Comparison of ENCODE assay signal across 9 cellular contexts in genomic region chr11:46555269-46556054, GRCh38. TPM values are rescaled to one million over a fixed set of nuclear protein-coding genes. Genes with fewer than 3 reads are reported as not detected.
DNase-seq lines count a peak whose midpoint lies in the region; ATAC-seq and TF ChIP-seq lines count a peak whose summit lies in the region.
"Had no signal": no experiment of that assay in that cellular context is flagged by ENCODE, and none has a peak within 500 bp of the region (broad histone marks: within the 10 kb centered on the region; RNA-seq: fewer than 3 reads in every experiment).

No MANE protein-coding gene starts in this region.

- H3K36me3 ChIP-seq in rectal smooth muscle tissue (ENCODE audit: control insufficient read depth, insufficient read depth, low read length) (no peaks in the 10 kb centered on the region), Peyer's patch (no peaks in the 10 kb centered on the region)

- TF ChIP-seq POLR2A in Peyer's patch (IDR thresholded peaks at IDR 0.05), result no peak

- H3K27ac ChIP-seq in rectal smooth muscle tissue (ENCODE audit: low read depth, low read length) (peak overlapping the region; percentile 21), Peyer's patch (peak overlapping the region in 2 of 4 donors; percentile 72)

- TF ChIP-seq CTCF in cardiac fibroblast (IDR thresholded peaks at IDR 0.05; ENCODE audit: low read depth, low read length) (no peak), Peyer's patch (IDR thresholded peaks at IDR 0.05) (no peak)

- H3K27me3 ChIP-seq in rectal smooth muscle tissue (ENCODE audit: control insufficient read depth, insufficient read depth, low read length), result no peaks in the 10 kb centered on the region
- no peaks in the 10 kb centered on the region for H3K27me3 ChIP-seq in Peyer's patch

- H3K4me1 ChIP-seq in rectal smooth muscle tissue (ENCODE audit: control insufficient read depth, insufficient read depth, low read length) (peaks cover 14% of the 10 kb centered on the region), Peyer's patch (peaks cover 0 to 38% (median 14%) of the 10 kb centered on the region in 4 donors)

- H3K4me3 ChIP-seq in cardiac fibroblast (replicated peaks in 1 of 2; ENCODE audit: low read depth in 2 of 2, low read length in 2 of 2), result no peak overlapping the region
- no peak overlapping the region for H3K4me3 ChIP-seq in rectal smooth muscle tissue (ENCODE audit: low read length)
- H3K4me3 ChIP-seq in Peyer's patch, result no peak overlapping the region

- no peaks in the 10 kb centered on the region for H3K9me3 ChIP-seq in Peyer's patch

- ATAC-seq in GM18511 (IDR thresholded peaks at IDR 0.05; ENCODE audit: unreplicated experiment) (peak; percentile 66), HG03469 (IDR thresholded peaks at IDR 0.05; ENCODE audit: unreplicated experiment) (peak; percentile 54), GM21526 (IDR thresholded peaks at IDR 0.05; ENCODE audit: low FRiP score, unreplicated experiment) (no peak)

- DNase-seq in cardiac fibroblast (ENCODE audit: low read depth in 2 of 2), result peak; percentile 54 to 91
- DNase-seq in NCI-H146 treated with DMSO at 0.1 percent for 48 hours (lab: John Stamatoyannopoulos, UW; ENCODE audit: unreplicated experiment), result no peak
- no peak for DNase-seq in DMS53 treated with DMSO at 0.1 percent for 48 hours (lab: John Stamatoyannopoulos, UW; ENCODE audit: unreplicated experiment)
- no peak for DNase-seq in Peyer's patch
- DNase-seq: Right ventricle myocardium superior had no signal

- H3K9ac ChIP-seq in rectal smooth muscle tissue (ENCODE audit: low read length), result no peak overlapping the region

RNA-seq across cellular contexts. Expression of gene AMBRA1, which starts 38.4 kb away (rescaled TPM):
- 10 to 100 TPM; 28.9 to 61.6 (median 41.6) TPM for total RNA-seq in Peyer's patch

Comparison
In these comparisons a context has a peak if more than half of its experiments do, and no peak if none do; other contexts are left out.
1. DNase-seq: peak in cardiac fibroblast (2 of 2); none in NCI-H146 treated with DMSO at 0.1 percent for 48 hours (single experiment), DMS53 treated with DMSO at 0.1 percent for 48 hours (single experiment) and Peyer's patch (0 of 3).